ENCODE assay signal across 12 cellular contexts in genomic region chr21:42156690-42157605, GRCh38.
DNase-seq lines count a peak whose midpoint lies in the region; ATAC-seq and TF ChIP-seq lines count a peak whose summit lies in the region.
"Had no signal": no experiment of that assay in that cellular context is flagged by ENCODE, and none has a peak within 500 bp of the region (broad histone marks: within the 10 kb centered on the region; RNA-seq: fewer than 3 reads in every experiment).

No MANE protein-coding gene starts in this region.

- no peak overlapping the region for H3K4me3 Mint-ChIP-seq in nephron progenitor cell
- H3K4me3 Mint-ChIP-seq: activated T-cell treated with anti-CD3 and anti-CD28 coated beads, Interleukin-2, amount 50 U/mL, for 4 hours; T-cell had no signal

- no peaks in the 10 kb centered on the region for H3K27me3 Mint-ChIP-seq in nephron progenitor cell (ENCODE audit: low read depth, poor library complexity)

- peak overlapping the region; percentile 78 for H3K27ac Mint-ChIP-seq in nephron progenitor cell
- H3K27ac Mint-ChIP-seq: T-cell had no signal

- no peaks in the 10 kb centered on the region for H3K36me3 Mint-ChIP-seq in nephron progenitor cell (ENCODE audit: low read depth)
- H3K36me3 Mint-ChIP-seq: T-cell had no signal

- peaks cover 54% of the 10 kb centered on the region for H3K4me1 Mint-ChIP-seq in nephron progenitor cell

- ATAC-seq in GM21423 (IDR thresholded peaks at IDR 0.05; ENCODE audit: unreplicated experiment) = no peak
- no peak for ATAC-seq in HG03159 (IDR thresholded peaks at IDR 0.05; ENCODE audit: unreplicated experiment)
- no peak for ATAC-seq in GM21786 (IDR thresholded peaks at IDR 0.05; ENCODE audit: unreplicated experiment)
- ATAC-seq: activated T-cell treated with anti-CD3 and anti-CD28 coated beads, Interleukin-2, amount 50 U/mL, for 4 hours; T-cell had no signal

- no peaks in the 10 kb centered on the region for H3K9me3 Mint-ChIP-seq in nephron progenitor cell
- H3K9me3 Mint-ChIP-seq: activated T-cell treated with anti-CD3 and anti-CD28 coated beads, Interleukin-2, amount 50 U/mL, for 4 hours; T-cell had no signal

- DNase-seq in GM10248 (ENCODE audit: extremely low spot score) (peak; percentile 15), NCI-H2227 (lab: John Stamatoyannopoulos, UW; ENCODE audit: unreplicated experiment) (peak; percentile 48), cerebellum (ENCODE audit: low spot score) (peak; percentile 27), nephron progenitor cell (no peak), GM19238 (ENCODE audit: insufficient read length, low spot score) (no peak)
- DNase-seq: activated T-cell treated with anti-CD3 and anti-CD28 coated beads, Interleukin-2, amount 50 U/mL, for 4 hours; NCI-H2107; psoas muscle; T-cell had no signal

- POLR2A ChIA-PET in GM10248 (lab: Yijun Ruan, JAX) = no interaction called here

- TF ChIP-seq CTCF in GM10248 (IDR thresholded peaks at IDR 0.05; ENCODE audit: control extremely low read depth, extremely low read depth, low read depth, missing control alignments) (no peak), nephron progenitor cell (IDR thresholded peaks at IDR 0.05) (no peak)

- CTCF ChIA-PET in GM10248 (lab: Yijun Ruan, JAX) = interaction anchor here (1.1 to 1.9 kb wide), 4 partner anchors 11 to 104 kb away, joined by 3 to 10 read pairs (median 5); no protein-coding TSS in a partner anchor

Comparison
In these comparisons a context has a peak if more than half of its experiments do, and no peak if none do; other contexts are left out.
1. DNase-seq: peak in GM10248 (single experiment), NCI-H2227 (single experiment) and cerebellum (single experiment); none in nephron progenitor cell (single experiment) and GM19238 (single experiment).